Comparison of ENCODE assay signal across 25 cellular contexts in the genomic region with DNA sequence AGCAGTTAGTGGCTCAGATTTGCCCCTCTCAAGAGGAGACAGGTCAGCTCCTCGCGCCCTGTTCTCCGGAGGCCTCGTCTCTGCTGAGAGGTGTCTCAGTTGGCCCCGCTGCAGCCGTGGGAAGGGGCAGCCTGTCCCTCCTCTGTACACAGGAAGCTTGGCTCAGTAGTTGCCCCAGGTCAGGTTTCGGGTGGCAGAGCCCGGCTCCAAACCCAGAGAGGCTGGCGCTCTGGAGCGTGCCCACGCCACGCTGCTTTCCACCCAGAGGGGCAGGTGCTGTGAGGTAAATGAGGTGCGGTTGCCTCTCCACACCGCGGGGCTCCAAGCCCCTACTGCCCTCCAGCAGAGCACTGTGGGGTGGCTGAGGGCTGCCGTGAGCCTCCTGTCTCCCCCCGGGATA. TPM values are rescaled to one million over a fixed set of nuclear protein-coding genes. Genes with fewer than 3 reads are reported as not detected.
A peak's percentile ranks its signal among the peaks of the same experiment; 100 is the strongest.
DNase-seq lines count a peak whose midpoint lies in the region; ATAC-seq and TF ChIP-seq lines count a peak whose summit lies in the region.
"Had no signal": no experiment of that assay in that cellular context is flagged by ENCODE, and none has a peak within 500 bp of the region (broad histone marks: within the 10 kb centered on the region; RNA-seq: fewer than 3 reads in every experiment).

No MANE protein-coding gene starts in this region.

- H3K36me3 ChIP-seq in HUES6 (ENCODE audit: control insufficient read depth, insufficient read depth, low read length) = peaks cover 80% of the 10 kb centered on the region
- peaks cover 14 to 32% (median 21%) of the 10 kb centered on the region in 3 donors for H3K36me3 ChIP-seq in skeletal muscle tissue (ENCODE audit: control insufficient read depth in 3 of 3, insufficient read depth in 3 of 3, low read length in 3 of 3)
- H3K36me3 ChIP-seq in hepatocyte (replicated peaks; ENCODE audit: insufficient read depth, low read depth) = no peaks in the 10 kb centered on the region

- ATAC-seq in GM21423 (IDR thresholded peaks at IDR 0.05; ENCODE audit: unreplicated experiment) (no peak), HG03460 (IDR thresholded peaks at IDR 0.05; ENCODE audit: unreplicated experiment) (no peak)

- peak; percentile 54 for DNase-seq in activated CD8-positive, alpha-beta memory T cell treated with anti-CD3 and anti-CD28 coated beads for 24 hours
- DNase-seq in activated CD8-positive, alpha-beta memory T cell treated with anti-CD3 and anti-CD28 coated beads, Interleukin-2, amount 50 U/mL, for 4 hours = no peak
- DNase-seq in immature natural killer cell = no peak
- no peak for DNase-seq in hepatocyte (ENCODE audit: low spot score)
- DNase-seq: activated naive CD4-positive, alpha-beta T cell treated with anti-CD3 and anti-CD28 coated beads, Interleukin-2, amount 50 U/mL, for 16 hours; AML-193; anterior cingulate cortex; central memory CD4-positive, alpha-beta T cell; DMS 273 treated with DMSO at 0.1 percent for 48 hours; KBM-7; NCI-H1436 had no signal

- H2AFZ ChIP-seq in hepatocyte = no peak overlapping the region
- H2AFZ ChIP-seq: parathyroid adenoma had no signal

- 0 out of 2 replicates have a peak overlapping the region, but pooled peaks have one; percentile 7 for H3K27ac ChIP-seq in HUES6 (ENCODE audit: low read depth, low read length)
- no peak overlapping the region for H3K27ac ChIP-seq in skeletal muscle tissue (ENCODE audit: low read depth, low read length)
- no peak overlapping the region for H3K27ac ChIP-seq in hepatocyte
- H3K27ac ChIP-seq: epithelial cell of prostate, parathyroid adenoma, right lobe of liver had no signal

- 91% methylated on average over 17 of the region's 17 CpGs for WGBS in hepatocyte (ENCODE audit: low lambda C conversion rate, missing lambda C conversion rate)

- H3K4me2 ChIP-seq in hepatocyte = no peak overlapping the region

- peak overlapping the region in 4 of 6 donors; percentile 81 to 97 (median 90) for H3K27ac Mint-ChIP-seq in immature natural killer cell

- H3K36me3 Mint-ChIP-seq in immature natural killer cell = peaks cover 34 to 71% (median 34%) of the 10 kb centered on the region in 3 donors

- H3K27me3 ChIP-seq in HUES6 (ENCODE audit: control insufficient read depth, insufficient read depth, low read length) = no peaks in the 10 kb centered on the region
- H3K27me3 ChIP-seq in skeletal muscle tissue (ENCODE audit: control insufficient read depth in 3 of 3, insufficient read depth in 3 of 3, low read length in 3 of 3) = no peaks in the 10 kb centered on the region
- H3K27me3 ChIP-seq in hepatocyte = no peaks in the 10 kb centered on the region
- H3K27me3 ChIP-seq: right lobe of liver, SJCRH30 had no signal

- no peaks in the 10 kb centered on the region for H3K9me2 ChIP-seq in hepatocyte (replicated peaks; ENCODE audit: insufficient read depth)

- no peak for TF ChIP-seq CTCF in hepatocyte (IDR thresholded peaks at IDR 0.05; ENCODE audit: poor library complexity)

- H3K79me2 ChIP-seq in hepatocyte = no peaks in the 10 kb centered on the region

- H3K4me3 Mint-ChIP-seq in immature natural killer cell = no peak overlapping the region
- H3K4me3 Mint-ChIP-seq: activated CD8-positive, alpha-beta T cell treated with anti-CD3 and anti-CD28 coated beads for 36 hours; CD8-positive, alpha-beta T cell; nephron; stimulated activated naive CD8-positive, alpha-beta T cell treated with anti-CD3 and anti-CD28 coated beads, Interleukin-15, Interleukin-2, amounts not matched to agents 100 ng/mL and 50 ng/mL, for 24 hours; T-cell; type B pancreatic cell had no signal

- H3K4me3 ChIP-seq in HUES6 (ENCODE audit: low read depth, low read length) = no peak overlapping the region
- peak overlapping the region in 1 of 3 donors; percentile 61 for H3K4me3 ChIP-seq in skeletal muscle tissue (ENCODE audit: low read length in 3 of 3)
- no peak overlapping the region for H3K4me3 ChIP-seq in hepatocyte
- H3K4me3 ChIP-seq: right lobe of liver, SJCRH30 had no signal

- H3K4me1 ChIP-seq in HUES6 (ENCODE audit: control insufficient read depth, insufficient read depth, low read length) = peaks cover 15% of the 10 kb centered on the region; the same call in 1 of the 2 replicates
- H3K4me1 ChIP-seq in skeletal muscle tissue (ENCODE audit: control insufficient read depth in 3 of 3, insufficient read depth in 3 of 3, low read length in 3 of 3) = peaks cover 30 to 44% (median 33%) of the 10 kb centered on the region in 3 donors
- peaks cover 11% of the 10 kb centered on the region for H3K4me1 ChIP-seq in hepatocyte (ENCODE audit: insufficient read depth)
- H3K4me1 ChIP-seq: SJCRH30 had no signal

- peaks cover 0 to 9% (median 2%) of the 10 kb centered on the region in 3 donors for H3K27me3 Mint-ChIP-seq in immature natural killer cell (ENCODE audit: low read depth in 3 of 3)
- H3K27me3 Mint-ChIP-seq: activated CD8-positive, alpha-beta T cell treated with anti-CD3 and anti-CD28 coated beads for 36 hours; stimulated activated naive CD8-positive, alpha-beta T cell treated with anti-CD3 and anti-CD28 coated beads, Interleukin-15, Interleukin-2, amounts not matched to agents 100 ng/mL and 50 ng/mL, for 24 hours; T-cell; type B pancreatic cell had no signal

- H3K9ac ChIP-seq in HUES6 (ENCODE audit: low read length) = no peak overlapping the region
- peak overlapping the region; percentile 43 to 60 (median 48) for H3K9ac ChIP-seq in skeletal muscle tissue (ENCODE audit: low read depth in 1 of 3, low read length in 3 of 3)
- H3K9ac ChIP-seq: parathyroid adenoma had no signal

- peaks cover 41 to 60% of the 10 kb centered on the region in 2 donors for H3K4me1 Mint-ChIP-seq in immature natural killer cell

- no peaks in the 10 kb centered on the region for H4K20me1 ChIP-seq in hepatocyte (ENCODE audit: insufficient read depth, poor library complexity, severe bottlenecking)

- H3K9me3 Mint-ChIP-seq in immature natural killer cell = peaks cover 0 to 3% (median 0%) of the 10 kb centered on the region in 6 donors
- H3K9me3 Mint-ChIP-seq: activated CD8-positive, alpha-beta T cell treated with anti-CD3 and anti-CD28 coated beads for 36 hours; CD8-positive, alpha-beta T cell; nephron; stimulated activated naive CD8-positive, alpha-beta T cell treated with anti-CD3 and anti-CD28 coated beads, Interleukin-15, Interleukin-2, amounts not matched to agents 100 ng/mL and 50 ng/mL, for 24 hours; T-cell; type B pancreatic cell had no signal

- no peaks in the 10 kb centered on the region for H3K9me3 ChIP-seq in HUES6 (ENCODE audit: control insufficient read depth, insufficient read depth, low read depth, low read length)
- H3K9me3 ChIP-seq in skeletal muscle tissue (ENCODE audit: control insufficient read depth in 3 of 3, low read length in 3 of 3) = no peaks in the 10 kb centered on the region
- H3K9me3 ChIP-seq in hepatocyte (ENCODE audit: low read depth) = no peaks in the 10 kb centered on the region
- H3K9me3 ChIP-seq: right lobe of liver, SJCRH30 had no signal

RNA-seq across cellular contexts. Expression of a gene that starts 16.0 kb away (rescaled TPM):
- polyA plus RNA-seq in immature natural killer cell = 100 to 1,000 TPM in 2 of 3 donors, 10 to 100 TPM in 1; 94.2 to 141 (median 119) TPM
- 32.4 TPM for total RNA-seq in skeletal muscle tissue
- 81.4 and 82.6 TPM in 2 replicates for total RNA-seq in hepatocyte
- 180 and 219 TPM in 2 replicates for polyA plus RNA-seq in hepatocyte

RNA-seq across cellular contexts. Expression of a gene that starts 21.3 kb away (rescaled TPM):
- 10 to 100 TPM; 45.4 to 56.5 (median 52.0) TPM for polyA plus RNA-seq in immature natural killer cell
- total RNA-seq in skeletal muscle tissue = 5.7 TPM
- total RNA-seq in hepatocyte = 1.4 and 1.7 TPM in 2 replicates
- 1.5 and 3.1 TPM in 2 replicates for polyA plus RNA-seq in hepatocyte
